ENCODE assay signal across 15 cellular contexts in the genomic region with DNA sequence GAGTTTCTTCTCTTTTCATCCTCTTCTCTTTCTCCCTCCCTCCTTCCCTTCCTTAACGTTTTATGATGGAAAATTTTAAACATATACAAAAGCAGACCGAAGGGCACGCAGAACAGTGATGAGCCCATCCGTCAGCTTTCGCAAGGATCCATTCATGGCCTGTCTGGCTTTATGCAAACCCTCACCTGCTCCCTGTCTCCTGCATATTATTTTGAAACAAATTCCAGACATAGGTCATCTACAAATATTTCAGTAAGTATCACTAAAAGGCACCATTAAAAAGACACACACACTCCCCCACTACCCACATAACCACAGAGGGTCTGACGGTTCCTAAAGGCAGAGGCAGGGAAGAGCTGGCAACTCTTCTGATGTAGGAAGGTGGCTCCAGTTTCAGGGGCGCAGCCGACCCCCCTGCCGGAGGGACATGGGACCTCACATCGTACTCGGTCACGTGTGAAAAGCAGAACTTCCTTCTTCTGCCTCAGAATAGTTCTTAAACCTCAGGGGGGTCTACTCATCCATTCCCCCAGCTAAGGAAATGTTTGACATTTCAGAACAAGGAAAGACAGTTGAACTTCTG.
DNase-seq lines count a peak whose midpoint lies in the region; ATAC-seq and TF ChIP-seq lines count a peak whose summit lies in the region.
"Had no signal": no experiment of that assay in that cellular context is flagged by ENCODE, and none has a peak within 500 bp of the region (broad histone marks: within the 10 kb centered on the region; RNA-seq: fewer than 3 reads in every experiment).

No MANE protein-coding gene starts in this region.

- peaks cover 12% of the 10 kb centered on the region for H3K4me1 ChIP-seq in GM23338 (ENCODE audit: insufficient read depth)

- no peaks in the 10 kb centered on the region for H3F3A ChIP-seq in GM23338 (replicated peaks; ENCODE audit: low read depth)

- H3K36me3 Mint-ChIP-seq in CD14-positive monocyte (peaks cover 3 to 9% of the 10 kb centered on the region in 2 donors), GM23338 (ENCODE audit: low read depth) (no peaks in the 10 kb centered on the region), mesothelial cell of epicardium (peaks cover 2% of the 10 kb centered on the region), progenitor cell of endocrine pancreas (ENCODE audit: insufficient read depth) (no peaks in the 10 kb centered on the region)

- H3K4me3 Mint-ChIP-seq in CD14-positive monocyte (no peak overlapping the region), GM23338 (no peak overlapping the region), mesothelial cell of epicardium (no peak overlapping the region), progenitor cell of endocrine pancreas (ENCODE audit: low read depth) (no peak overlapping the region)
- H3K4me3 Mint-ChIP-seq: effector memory CD8-positive, alpha-beta T cell; T-helper 2 cell treated with Interferon-gamma antibody and Interleukin-4, amounts not matched to agents 5 μg/mL and 100 μg/mL, for 36 hours had no signal

- no peaks in the 10 kb centered on the region for H3K79me2 ChIP-seq in GM23338 (replicated peaks; ENCODE audit: insufficient read depth)

- H3K9me3 Mint-ChIP-seq in CD14-positive monocyte (peaks cover 0 to 2% (median 0%) of the 10 kb centered on the region in 7 donors), GM23338 (no peaks in the 10 kb centered on the region), mesothelial cell of epicardium (no peaks in the 10 kb centered on the region), progenitor cell of endocrine pancreas (ENCODE audit: low read depth) (no peaks in the 10 kb centered on the region)
- H3K9me3 Mint-ChIP-seq: effector memory CD8-positive, alpha-beta T cell; T-helper 2 cell treated with Interferon-gamma antibody and Interleukin-4, amounts not matched to agents 5 μg/mL and 100 μg/mL, for 36 hours had no signal

- DNase-seq in CD14-positive monocyte (ENCODE audit: low spot score) = no peak
- DNase-seq in GM23338 (ENCODE audit: low spot score) = no peak
- DNase-seq in RPMI7951 (ENCODE audit: low read depth) = peak; percentile 18
- no peak for DNase-seq in mesothelial cell of epicardium (ENCODE audit: low spot score in 2 of 2, unreplicated experiment in 2 of 2)
- no peak for DNase-seq in NCI-H2171 (lab: John Stamatoyannopoulos, UW)
- DNase-seq in progenitor cell of endocrine pancreas (ENCODE audit: low spot score, unreplicated experiment) = no peak
- no peak for DNase-seq in NCI-H1092 treated with DMSO at 0.1 percent for 48 hours (lab: John Stamatoyannopoulos, UW)
- DNase-seq: activated CD4-positive, alpha-beta T cell treated with anti-CD3 and anti-CD28 coated beads for 48 hours; effector memory CD8-positive, alpha-beta T cell; NCI-H82; spleen; stimulated activated naive CD4-positive, alpha-beta T cell treated with Interleukin-2 at 50 U/mL for 16 hours had no signal

- H3K27me3 Mint-ChIP-seq in CD14-positive monocyte (ENCODE audit: low read depth in 3 of 3) (peaks cover 0 to 2% (median 0%) of the 10 kb centered on the region in 3 donors), GM23338 (ENCODE audit: insufficient read depth, low read depth, poor library complexity) (peaks cover 7% of the 10 kb centered on the region), mesothelial cell of epicardium (ENCODE audit: low read depth) (peaks cover 1% of the 10 kb centered on the region), progenitor cell of endocrine pancreas (peaks cover 34% of the 10 kb centered on the region)
- H3K27me3 Mint-ChIP-seq: effector memory CD8-positive, alpha-beta T cell had no signal

- intact Hi-C loops in CD14-positive monocyte (cut with micrococcal nuclease) = no loop called here

- H3K9me2 ChIP-seq in GM23338 (ENCODE audit: insufficient read depth) = no peaks in the 10 kb centered on the region

- H4K20me1 ChIP-seq in GM23338 (replicated peaks; ENCODE audit: insufficient read depth) = no peaks in the 10 kb centered on the region

- H3K4me3 ChIP-seq in GM23338 = no peak overlapping the region
- H3K4me3 ChIP-seq: left lung, spleen had no signal

- no peak overlapping the region for H2AFZ ChIP-seq in GM23338

- H3K27ac ChIP-seq in GM23338 (ENCODE audit: low read depth) = no peak overlapping the region
- H3K27ac ChIP-seq: left lung, spleen had no signal

- TF ChIP-seq CTCF in CD14-positive monocyte (IDR thresholded peaks at IDR 0.05) (peak; percentile 44), GM23338 (conservative IDR thresholded peaks at IDR 0.05; ENCODE audit: low read depth in 2 of 2) (no peak), mesothelial cell of epicardium (IDR thresholded peaks at IDR 0.05; ENCODE audit: unreplicated experiment) (no peak), progenitor cell of endocrine pancreas (IDR thresholded peaks at IDR 0.05; ENCODE audit: unreplicated experiment) (no peak)

- H3K4me2 ChIP-seq in GM23338 = no peak overlapping the region

- H3K4me1 Mint-ChIP-seq in CD14-positive monocyte (peaks cover 8% of the 10 kb centered on the region), GM23338 (peaks cover 36% of the 10 kb centered on the region), mesothelial cell of epicardium (peaks cover 28% of the 10 kb centered on the region), progenitor cell of endocrine pancreas (ENCODE audit: low read depth) (peaks cover 36% of the 10 kb centered on the region)

- no peak overlapping the region for H3K27ac Mint-ChIP-seq in CD14-positive monocyte
- H3K27ac Mint-ChIP-seq in GM23338 = 0 out of 2 replicates have a peak overlapping the region, but pooled peaks have one; percentile 49
- H3K27ac Mint-ChIP-seq in mesothelial cell of epicardium = peak overlapping the region; percentile 17
- H3K27ac Mint-ChIP-seq in progenitor cell of endocrine pancreas = no peak overlapping the region
- H3K27ac Mint-ChIP-seq: effector memory CD8-positive, alpha-beta T cell; T-helper 2 cell treated with Interferon-gamma antibody and Interleukin-4, amounts not matched to agents 5 μg/mL and 100 μg/mL, for 36 hours had no signal

- H3K27me3 ChIP-seq in GM23338 (ENCODE audit: insufficient read depth) = no peaks in the 10 kb centered on the region
- H3K27me3 ChIP-seq: left lung, spleen had no signal

- no peaks in the 10 kb centered on the region for H3K36me3 ChIP-seq in GM23338 (ENCODE audit: insufficient read depth)
- H3K36me3 ChIP-seq: left lung, spleen had no signal

- ATAC-seq in GM23338 (no peak), GM21390 (IDR thresholded peaks at IDR 0.05; ENCODE audit: unreplicated experiment) (no peak)
- ATAC-seq: effector memory CD8-positive, alpha-beta T cell had no signal

TF ChIP-seq in GM23338, 12 proteins besides CTCF, POLR2A, EP300 and RAD21 (continues in another document):
- TF ChIP-seq, protein P1, sequence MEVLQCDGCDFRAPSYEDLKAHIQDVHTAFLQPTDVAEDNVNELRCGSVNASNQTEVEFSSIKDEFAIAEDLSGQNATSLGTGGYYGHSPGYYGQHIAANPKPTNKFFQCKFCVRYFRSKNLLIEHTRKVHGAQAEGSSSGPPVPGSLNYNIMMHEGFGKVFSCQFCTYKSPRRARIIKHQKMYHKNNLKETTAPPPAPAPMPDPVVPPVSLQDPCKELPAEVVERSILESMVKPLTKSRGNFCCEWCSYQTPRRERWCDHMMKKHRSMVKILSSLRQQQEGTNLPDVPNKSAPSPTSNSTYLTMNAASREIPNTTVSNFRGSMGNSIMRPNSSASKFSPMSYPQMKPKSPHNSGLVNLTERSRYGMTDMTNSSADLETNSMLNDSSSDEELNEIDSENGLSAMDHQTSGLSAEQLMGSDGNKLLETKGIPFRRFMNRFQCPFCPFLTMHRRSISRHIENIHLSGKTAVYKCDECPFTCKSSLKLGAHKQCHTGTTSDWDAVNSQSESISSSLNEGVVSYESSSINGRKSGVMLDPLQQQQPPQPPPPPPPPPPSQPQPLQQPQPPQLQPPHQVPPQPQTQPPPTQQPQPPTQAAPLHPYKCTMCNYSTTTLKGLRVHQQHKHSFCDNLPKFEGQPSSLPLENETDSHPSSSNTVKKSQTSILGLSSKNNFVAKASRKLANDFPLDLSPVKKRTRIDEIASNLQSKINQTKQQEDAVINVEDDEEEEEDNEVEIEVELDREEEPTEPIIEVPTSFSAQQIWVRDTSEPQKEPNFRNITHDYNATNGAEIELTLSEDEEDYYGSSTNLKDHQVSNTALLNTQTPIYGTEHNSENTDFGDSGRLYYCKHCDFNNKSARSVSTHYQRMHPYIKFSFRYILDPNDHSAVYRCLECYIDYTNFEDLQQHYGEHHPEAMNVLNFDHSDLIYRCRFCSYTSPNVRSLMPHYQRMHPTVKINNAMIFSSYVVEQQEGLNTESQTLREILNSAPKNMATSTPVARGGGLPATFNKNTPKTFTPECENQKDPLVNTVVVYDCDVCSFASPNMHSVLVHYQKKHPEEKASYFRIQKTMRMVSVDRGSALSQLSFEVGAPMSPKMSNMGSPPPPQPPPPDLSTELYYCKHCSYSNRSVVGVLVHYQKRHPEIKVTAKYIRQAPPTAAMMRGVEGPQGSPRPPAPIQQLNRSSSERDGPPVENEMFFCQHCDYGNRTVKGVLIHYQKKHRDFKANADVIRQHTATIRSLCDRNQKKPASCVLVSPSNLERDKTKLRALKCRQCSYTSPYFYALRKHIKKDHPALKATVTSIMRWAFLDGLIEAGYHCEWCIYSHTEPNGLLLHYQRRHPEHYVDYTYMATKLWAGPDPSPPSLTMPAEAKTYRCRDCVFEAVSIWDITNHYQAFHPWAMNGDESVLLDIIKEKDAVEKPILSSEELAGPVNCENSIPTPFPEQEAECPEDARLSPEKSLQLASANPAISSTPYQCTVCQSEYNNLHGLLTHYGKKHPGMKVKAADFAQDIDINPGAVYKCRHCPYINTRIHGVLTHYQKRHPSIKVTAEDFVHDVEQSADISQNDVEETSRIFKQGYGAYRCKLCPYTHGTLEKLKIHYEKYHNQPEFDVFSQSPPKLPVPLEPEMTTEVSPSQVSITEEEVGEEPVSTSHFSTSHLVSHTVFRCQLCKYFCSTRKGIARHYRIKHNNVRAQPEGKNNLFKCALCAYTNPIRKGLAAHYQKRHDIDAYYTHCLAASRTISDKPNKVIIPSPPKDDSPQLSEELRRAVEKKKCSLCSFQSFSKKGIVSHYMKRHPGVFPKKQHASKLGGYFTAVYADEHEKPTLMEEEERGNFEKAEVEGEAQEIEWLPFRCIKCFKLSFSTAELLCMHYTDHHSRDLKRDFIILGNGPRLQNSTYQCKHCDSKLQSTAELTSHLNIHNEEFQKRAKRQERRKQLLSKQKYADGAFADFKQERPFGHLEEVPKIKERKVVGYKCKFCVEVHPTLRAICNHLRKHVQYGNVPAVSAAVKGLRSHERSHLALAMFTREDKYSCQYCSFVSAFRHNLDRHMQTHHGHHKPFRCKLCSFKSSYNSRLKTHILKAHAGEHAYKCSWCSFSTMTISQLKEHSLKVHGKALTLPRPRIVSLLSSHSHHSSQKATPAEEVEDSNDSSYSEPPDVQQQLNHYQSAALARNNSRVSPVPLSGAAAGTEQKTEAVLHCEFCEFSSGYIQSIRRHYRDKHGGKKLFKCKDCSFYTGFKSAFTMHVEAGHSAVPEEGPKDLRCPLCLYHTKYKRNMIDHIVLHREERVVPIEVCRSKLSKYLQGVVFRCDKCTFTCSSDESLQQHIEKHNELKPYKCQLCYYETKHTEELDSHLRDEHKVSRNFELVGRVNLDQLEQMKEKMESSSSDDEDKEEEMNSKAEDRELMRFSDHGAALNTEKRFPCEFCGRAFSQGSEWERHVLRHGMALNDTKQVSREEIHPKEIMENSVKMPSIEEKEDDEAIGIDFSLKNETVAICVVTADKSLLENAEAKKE (CRISPR knock-in tag; IDR thresholded peaks at IDR 0.05) = no peak
- no peak for TF ChIP-seq ZNF331 (CRISPR knock-in tag; IDR thresholded peaks at IDR 0.05; ENCODE audit: low read depth)

Comparison
In these comparisons a context has a peak if more than half of its experiments do, and no peak if none do; other contexts are left out.
1. H3K27ac Mint-ChIP-seq: peak in GM23338 (single experiment) and mesothelial cell of epicardium (single experiment); none in CD14-positive monocyte (0 of 7) and progenitor cell of endocrine pancreas (single experiment).